Comparison of ENCODE assay signal across 6 cellular contexts in genomic region chr10:26334232-26334931, GRCh38.
"Had no signal": no experiment of that assay in that cellular context is flagged by ENCODE, and none has a peak within 500 bp of the region (broad histone marks: within the 10 kb centered on the region; RNA-seq: fewer than 3 reads in every experiment).

No MANE protein-coding gene starts in this region.

- H3K9me3 ChIP-seq: testis had no signal

- H3K27ac ChIP-seq: right atrium auricular region, testis, transverse colon had no signal

- FAIRE-seq: bronchial epithelial cell, keratinocyte had no signal

- H3K36me3 ChIP-seq: right atrium auricular region, spleen, transverse colon had no signal

- H3K4me1 ChIP-seq: right atrium auricular region, testis, transverse colon had no signal

- H3K27me3 ChIP-seq: right atrium auricular region, spleen, testis, transverse colon had no signal

- H3K4me3 ChIP-seq: right atrium auricular region, testis had no signal
